17 cellular contexts compared by ENCODE assay signal in the genomic region with DNA sequence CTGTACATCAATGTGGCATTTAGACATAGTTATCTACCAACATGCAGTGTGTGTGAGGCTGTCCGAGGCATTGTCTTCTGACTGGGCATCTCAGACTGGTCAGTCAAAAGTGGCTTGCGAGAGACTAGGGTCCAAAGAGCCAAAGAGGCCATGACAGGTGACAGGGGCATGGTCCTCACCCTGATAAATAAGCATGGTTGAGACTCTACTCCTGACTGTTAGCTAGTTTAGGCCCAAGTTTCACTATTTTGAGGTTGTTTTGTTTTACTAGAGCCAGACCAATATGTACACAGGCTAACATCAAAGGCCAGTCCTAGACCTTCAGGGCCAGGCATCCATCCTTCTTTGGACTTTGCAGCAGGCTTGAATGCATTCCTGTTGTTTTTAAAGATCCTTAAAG.
A peak's percentile ranks its signal among the peaks of the same experiment; 100 is the strongest.
DNase-seq lines count a peak whose midpoint lies in the region; ATAC-seq and TF ChIP-seq lines count a peak whose summit lies in the region.
"Had no signal": no experiment of that assay in that cellular context is flagged by ENCODE, and none has a peak within 500 bp of the region (broad histone marks: within the 10 kb centered on the region; RNA-seq: fewer than 3 reads in every experiment).

No MANE protein-coding gene starts in this region.

- intact Hi-C loops in left ventricle myocardium inferior (cut with micrococcal nuclease) (no loop called here), heart right ventricle (cut with DNase I) (no loop called here)

- H3K4me3 Mint-ChIP-seq in T-helper 1 cell treated with Interleukin-12 subunit alpha and Interleukin-12 subunit beta and Interleukin-4 antibody, amounts not matched to agents 30 μg/mL and 1 μg/mL, for 36 hours: no peak overlapping the region
- H3K4me3 Mint-ChIP-seq in memory B cell: no peak overlapping the region
- no peak overlapping the region for H3K4me3 Mint-ChIP-seq in progenitor cell of endocrine pancreas (ENCODE audit: low read depth)

- peak overlapping the region; percentile 12 for H3K27ac Mint-ChIP-seq in T-helper 1 cell treated with Interleukin-12 subunit alpha and Interleukin-12 subunit beta and Interleukin-4 antibody, amounts not matched to agents 30 μg/mL and 1 μg/mL, for 36 hours
- peak overlapping the region; percentile 39 for H3K27ac Mint-ChIP-seq in memory B cell
- no peak overlapping the region for H3K27ac Mint-ChIP-seq in progenitor cell of endocrine pancreas

- H3K9me3 ChIP-seq in left ventricle myocardium inferior (replicated peaks) (no peaks in the 10 kb centered on the region), heart right ventricle (no peaks in the 10 kb centered on the region)

- ATAC-seq in heart right ventricle: no peak
- ATAC-seq in memory B cell (ENCODE audit: low read depth): no peak
- ATAC-seq in HG03280 (IDR thresholded peaks at IDR 0.05; ENCODE audit: unreplicated experiment): no peak
- ATAC-seq: PC-3 had no signal

- peaks cover 70% of the 10 kb centered on the region for H3K4me1 Mint-ChIP-seq in T-helper 1 cell treated with Interleukin-12 subunit alpha and Interleukin-12 subunit beta and Interleukin-4 antibody, amounts not matched to agents 30 μg/mL and 1 μg/mL, for 36 hours (ENCODE audit: low read depth)
- peaks cover 51% of the 10 kb centered on the region for H3K4me1 Mint-ChIP-seq in memory B cell
- H3K4me1 Mint-ChIP-seq in progenitor cell of endocrine pancreas (ENCODE audit: low read depth): peaks cover 38% of the 10 kb centered on the region

- peak overlapping the region; percentile 3 for H3K27ac ChIP-seq in left ventricle myocardium inferior (replicated peaks)
- no peak overlapping the region for H3K27ac ChIP-seq in heart right ventricle
- H3K27ac ChIP-seq: 22Rv1 had no signal

- TF ChIP-seq CTCF in left ventricle myocardium inferior (IDR thresholded peaks at IDR 0.05; ENCODE audit: borderline replicate concordance): no peak
- TF ChIP-seq CTCF in heart right ventricle (IDR thresholded peaks at IDR 0.05): no peak
- TF ChIP-seq CTCF in progenitor cell of endocrine pancreas (IDR thresholded peaks at IDR 0.05; ENCODE audit: unreplicated experiment): no peak

- peaks cover 36% of the 10 kb centered on the region for H3K36me3 Mint-ChIP-seq in T-helper 1 cell treated with Interleukin-12 subunit alpha and Interleukin-12 subunit beta and Interleukin-4 antibody, amounts not matched to agents 30 μg/mL and 1 μg/mL, for 36 hours (ENCODE audit: low read depth)
- peaks cover 7% of the 10 kb centered on the region for H3K36me3 Mint-ChIP-seq in memory B cell
- H3K36me3 Mint-ChIP-seq in progenitor cell of endocrine pancreas (ENCODE audit: insufficient read depth): no peaks in the 10 kb centered on the region

- H3K27me3 ChIP-seq in left ventricle myocardium inferior (ENCODE audit: low read depth) (no peaks in the 10 kb centered on the region), heart right ventricle (no peaks in the 10 kb centered on the region)

- H3K4me1 ChIP-seq in left ventricle myocardium inferior: peaks cover 98% of the 10 kb centered on the region
- H3K4me1 ChIP-seq in heart right ventricle: peaks cover 29 to 95% (median 80%) of the 10 kb centered on the region in 9 donors

- H3K4me3 ChIP-seq in left ventricle myocardium inferior: no peak overlapping the region
- no peak overlapping the region for H3K4me3 ChIP-seq in heart right ventricle

- DNase-seq in T-helper 1 cell: no peak
- no peak for DNase-seq in left ventricle myocardium inferior
- DNase-seq in heart right ventricle: no peak
- no peak for DNase-seq in memory B cell (ENCODE audit: low spot score in 2 of 2)
- no peak for DNase-seq in progenitor cell of endocrine pancreas (ENCODE audit: low spot score, unreplicated experiment)
- no peak for DNase-seq in HT-29 (ENCODE audit: low spot score)
- DNase-seq: C1 segment of cervical spinal cord, DMS153, EL, MM.1S, NCI-H1105, NCI-H187, NCI-H69, PC-3 had no signal

- H3K36me3 ChIP-seq in left ventricle myocardium inferior (no peaks in the 10 kb centered on the region), heart right ventricle (peaks cover 0 to 34% (median 0%) of the 10 kb centered on the region in 9 donors)

- WGBS in heart right ventricle, 2 donors: 98 to 99% methylated on average over 2 of the region's 2 CpGs

- no peaks in the 10 kb centered on the region for H3K27me3 Mint-ChIP-seq in T-helper 1 cell treated with Interleukin-12 subunit alpha and Interleukin-12 subunit beta and Interleukin-4 antibody, amounts not matched to agents 30 μg/mL and 1 μg/mL, for 36 hours (ENCODE audit: low read depth)
- H3K27me3 Mint-ChIP-seq in memory B cell (no peaks in the 10 kb centered on the region), progenitor cell of endocrine pancreas (no peaks in the 10 kb centered on the region)

- no peaks in the 10 kb centered on the region for H3K9me3 Mint-ChIP-seq in T-helper 1 cell treated with Interleukin-12 subunit alpha and Interleukin-12 subunit beta and Interleukin-4 antibody, amounts not matched to agents 30 μg/mL and 1 μg/mL, for 36 hours
- H3K9me3 Mint-ChIP-seq in memory B cell: no peaks in the 10 kb centered on the region
- H3K9me3 Mint-ChIP-seq in progenitor cell of endocrine pancreas (ENCODE audit: low read depth): no peaks in the 10 kb centered on the region
